8 cellular contexts compared by ENCODE assay signal in the genomic region with DNA sequence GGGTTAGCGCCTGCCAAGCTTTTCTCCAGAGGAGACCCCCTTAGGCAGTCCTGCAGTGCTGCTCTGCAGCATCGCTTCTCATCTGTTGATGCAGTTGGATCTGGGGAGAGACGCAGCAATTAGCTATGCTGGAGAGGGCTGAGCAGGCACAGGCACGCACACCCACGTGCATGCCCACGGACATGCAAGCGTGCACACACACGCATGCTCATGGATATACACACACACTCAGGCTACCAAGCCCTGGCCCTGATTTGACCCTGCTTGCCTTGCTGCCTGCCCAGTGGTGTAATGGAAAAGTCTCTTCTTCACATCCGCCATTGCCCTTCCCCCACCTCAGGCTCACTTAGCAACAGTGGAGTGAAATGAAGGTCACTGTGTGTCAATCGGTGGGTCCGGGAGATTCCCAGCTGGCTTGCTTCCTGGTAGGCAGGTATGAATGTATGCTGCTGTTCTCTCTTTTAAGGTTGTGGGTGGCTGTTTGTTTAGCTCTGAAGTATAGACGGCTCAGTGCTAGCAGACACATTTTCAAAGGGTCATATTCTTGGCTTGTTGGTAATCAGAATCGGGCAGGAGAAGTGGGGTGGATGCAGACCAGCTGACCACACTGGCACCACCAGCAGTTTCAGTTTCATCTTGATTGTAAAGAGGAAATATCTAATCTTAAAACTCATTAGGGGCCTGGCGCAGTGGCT. TPM values are rescaled to one million over a fixed set of nuclear protein-coding genes. Genes with fewer than 3 reads are reported as not detected.
DNase-seq lines count a peak whose midpoint lies in the region; ATAC-seq, FAIRE-seq and TF ChIP-seq lines count a peak whose summit lies in the region.

No MANE protein-coding gene starts in this region.

- H3K4me3 ChIP-seq in fibroblast of lung (replicated peaks in 1 of 4; ENCODE audit: control extremely low read depth in 1 of 4, insufficient read depth in 1 of 4, low read depth in 3 of 4, low read length in 4 of 4) (no peak overlapping the region), pancreas (peak overlapping the region in 2 of 4 donors; percentile 6 to 14)

- no peaks in the 10 kb centered on the region for H4K20me1 ChIP-seq in fibroblast of lung (ENCODE audit: control insufficient read depth, extremely low read depth, insufficient read depth, low read length)

- H3K27ac ChIP-seq in fibroblast of lung (ENCODE audit: insufficient read depth, low read length): peak overlapping the region; percentile 30
- H3K27ac ChIP-seq in pancreas: peak overlapping the region; percentile 36 to 98 (median 76)

- peak overlapping the region; percentile 42 for H3K4me2 ChIP-seq in fibroblast of lung (ENCODE audit: extremely low read depth, insufficient read depth, low read length)

- intact Hi-C loops in pancreas (cut with DNase I): no loop called here

- H2AFZ ChIP-seq in fibroblast of lung (ENCODE audit: low read length): no peak overlapping the region

- peaks cover 2% of the 10 kb centered on the region for H3K36me3 ChIP-seq in fibroblast of lung (ENCODE audit: control insufficient read depth, insufficient read depth, low read length)
- H3K36me3 ChIP-seq in pancreas: peaks cover 0 to 35% (median 12%) of the 10 kb centered on the region in 3 donors

- FAIRE-seq in pancreas (lab: Jason Lieb, UNC): no peak

- H3K27me3 ChIP-seq in fibroblast of lung (ENCODE audit: control insufficient read depth, insufficient read depth, low read length): no peaks in the 10 kb centered on the region
- no peaks in the 10 kb centered on the region for H3K27me3 ChIP-seq in pancreas

- no peak for TF ChIP-seq CTCF in fibroblast of lung (conservative IDR thresholded peaks at IDR 0.05 in 1 of 2, IDR thresholded peaks at IDR 0.05 in 1 of 2; ENCODE audit: low read depth in 1 of 2, low read length in 2 of 2)
- TF ChIP-seq CTCF in pancreas (IDR thresholded peaks at IDR 0.05): no peak

- peak; percentile 78 for ATAC-seq in GM21381 (IDR thresholded peaks at IDR 0.05; ENCODE audit: unreplicated experiment)
- peak; percentile 46 to 85 (median 80) for ATAC-seq in pancreas

- WGBS in pancreas, 2 donors: 45 to 50% methylated on average over 14 of the region's 14 CpGs

- DNase-seq in COLO668 (lab: John Stamatoyannopoulos, UW; ENCODE audit: unreplicated experiment) (peak; percentile 42), NCI-H226 (peak; percentile 77), fibroblast of lung (ENCODE audit: low read depth in 2 of 2) (peak in 1 of 2 donors; percentile 70), pancreas (peak; percentile 58 to 86 (median 71)), AG08396 (ENCODE audit: low spot score) (no peak), NCI-H2081 treated with DMSO at 0.1 percent for 48 hours (lab: John Stamatoyannopoulos, UW) (no peak), NCI-H345 treated with DMSO at 0.1 percent for 48 hours (lab: John Stamatoyannopoulos, UW; ENCODE audit: unreplicated experiment) (no peak)

- H3K4me1 ChIP-seq in fibroblast of lung (ENCODE audit: control insufficient read depth, extremely low read depth, insufficient read depth, low read length) (peaks cover 33% of the 10 kb centered on the region), pancreas (peaks cover 13 to 60% (median 22%) of the 10 kb centered on the region in 3 donors)

- peaks cover 25% of the 10 kb centered on the region for H3K79me2 ChIP-seq in fibroblast of lung (ENCODE audit: control insufficient read depth, insufficient read depth, low read length)

- H3K9ac ChIP-seq in fibroblast of lung (ENCODE audit: insufficient read depth, low read length): no peak overlapping the region

- H3K9me3 ChIP-seq in fibroblast of lung (ENCODE audit: control insufficient read depth, insufficient read depth, low read depth, low read length) (no peaks in the 10 kb centered on the region), pancreas (no peaks in the 10 kb centered on the region)

RNA-seq across cellular contexts. Expression of gene ATP1B1, which starts 9.5 kb away (rescaled TPM):
- total RNA-seq in fibroblast of lung: 9.0 and 21.1 TPM in 2 replicates
- polyA plus RNA-seq in fibroblast of lung: 31.4 and 37.9 TPM in 2 replicates
- 28.1 and 28.9 TPM in 2 replicates for polyA plus RNA-seq in fibroblast of lung (2012)
- polyA minus RNA-seq in fibroblast of lung (ENCODE audit: low replicate concordance): 3.8 and 6.9 TPM in 2 replicates
- 100 to 1,000 TPM in 5 of 6 donors, 10 to 100 TPM in 1; 95.0 to 213 (median 192) TPM for total RNA-seq in pancreas
- polyA plus RNA-seq in pancreas: 100 to 1,000 TPM in 1 of 2 donors, 10 to 100 TPM in 1; 93.4 to 141 TPM

Comparison
In these comparisons a context has a peak if more than half of its experiments do, and no peak if none do; other contexts are left out.
1. DNase-seq: peak in COLO668 (single experiment), NCI-H226 (single experiment) and pancreas (6 of 6); none in AG08396 (single experiment), NCI-H2081 treated with DMSO at 0.1 percent for 48 hours (single experiment) and NCI-H345 treated with DMSO at 0.1 percent for 48 hours (single experiment).